Comparison of ENCODE assay signal across 8 cellular contexts in genomic region chr1:40979241-40980067, GRCh38. TPM values are rescaled to one million over a fixed set of nuclear protein-coding genes. Genes with fewer than 3 reads are reported as not detected.
A peak's percentile ranks its signal among the peaks of the same experiment; 100 is the strongest.
DNase-seq lines count a peak whose midpoint lies in the region; ATAC-seq and TF ChIP-seq lines count a peak whose summit lies in the region.

Gene CTPS1 (plus strand): TSS chr1:40979696. CDS start chr1:40983291, 3,595 bp downstream.

- TF ChIP-seq CTCF in DND-41 (IDR thresholded peaks at IDR 0.05; ENCODE audit: borderline replicate concordance, extremely low read depth, low read length, poor library complexity, severe bottlenecking), result no peak

- peak within 1 kb of the TSS; percentile 87 for H3K27ac ChIP-seq in DND-41 (ENCODE audit: low read length)
- H3K27ac ChIP-seq in esophagus (ENCODE audit: low read depth in 2 of 2, low read length in 1 of 2), result peak within 1 kb of the TSS; percentile 94 to 98

- H3K4me3 ChIP-seq in DND-41 (ENCODE audit: low read depth in 1 of 2, low read length in 2 of 2) (peak within 1 kb of the TSS; percentile 80 to 88), esophagus (ENCODE audit: low read depth in 1 of 2, low read length in 2 of 2) (peak within 1 kb of the TSS; percentile 81 to 82), mucosa of stomach (ENCODE audit: low read length) (peak within 1 kb of the TSS; percentile 77)

- H3K4me2 ChIP-seq in DND-41 (ENCODE audit: insufficient read depth, low read length), result peak within 1 kb of the TSS; percentile 96

- H3K9me3 ChIP-seq in DND-41 (ENCODE audit: insufficient read depth, low read length, severe bottlenecking), result no peaks in the 10 kb centered on the region
- no peaks in the 10 kb centered on the region for H3K9me3 ChIP-seq in esophagus (ENCODE audit: control insufficient read depth in 2 of 2, insufficient read depth in 1 of 2, low read depth in 1 of 2, low read length in 1 of 2)
- H3K9me3 ChIP-seq in mucosa of stomach (ENCODE audit: control insufficient read depth, low read length), result no peaks in the 10 kb centered on the region

- H4K20me1 ChIP-seq in DND-41 (ENCODE audit: insufficient read depth, low read length), result peaks cover 39% of the 10 kb centered on the region; the same call in 1 of the 2 replicates

- no peaks in the 10 kb centered on the region for H3K27me3 ChIP-seq in DND-41 (ENCODE audit: insufficient read depth, low read length, poor library complexity)
- no peaks in the 10 kb centered on the region for H3K27me3 ChIP-seq in esophagus (ENCODE audit: control insufficient read depth in 1 of 2, insufficient read depth in 2 of 2, low read length in 2 of 2)
- H3K27me3 ChIP-seq in mucosa of stomach (ENCODE audit: control insufficient read depth, insufficient read depth, low read length), result no peaks in the 10 kb centered on the region

- H3K79me2 ChIP-seq in DND-41 (ENCODE audit: insufficient read depth, low read length), result peaks cover 49% of the 10 kb centered on the region

- H2AFZ ChIP-seq in DND-41 (ENCODE audit: low read depth, low read length), result peak within 1 kb of the TSS; percentile 98

- H3K4me1 ChIP-seq in DND-41 (ENCODE audit: insufficient read depth, low read length), result peaks cover 31% of the 10 kb centered on the region
- H3K4me1 ChIP-seq in esophagus (ENCODE audit: control insufficient read depth in 2 of 2, insufficient read depth in 2 of 2, low read length in 1 of 2), result peaks cover 2 to 8% of the 10 kb centered on the region in 2 donors
- H3K4me1 ChIP-seq in mucosa of stomach (ENCODE audit: control insufficient read depth, insufficient read depth, low read length), result peaks cover 15% of the 10 kb centered on the region

- ATAC-seq in DND-41 (ENCODE audit: insufficient read depth, low read depth) (peak; percentile 91), GM21737 (IDR thresholded peaks at IDR 0.05; ENCODE audit: unreplicated experiment) (peak; percentile 84)

- H3K4me3 Mint-ChIP-seq in activated T-cell treated with anti-CD3 and anti-CD28 coated beads, Interleukin-2, amount 50 U/mL, for 24 hours, result peak within 1 kb of the TSS; percentile 92

- H3K27ac Mint-ChIP-seq in activated T-cell treated with anti-CD3 and anti-CD28 coated beads, Interleukin-2, amount 50 U/mL, for 24 hours, result peak within 1 kb of the TSS; percentile 97

- peaks cover 33% of the 10 kb centered on the region for H3K36me3 ChIP-seq in DND-41 (ENCODE audit: insufficient read depth, low read length)
- H3K36me3 ChIP-seq in esophagus (ENCODE audit: control insufficient read depth in 2 of 2, insufficient read depth in 2 of 2, low read length in 1 of 2), result no peaks in the 10 kb centered on the region
- no peaks in the 10 kb centered on the region for H3K36me3 ChIP-seq in mucosa of stomach (ENCODE audit: control insufficient read depth, insufficient read depth, low read length)

- 0 to 1% methylated on average over 88 to 96 of the region's 96 CpGs for WGBS in esophagus, 2 donors

- H3K9ac ChIP-seq in DND-41 (ENCODE audit: low read depth, low read length) (peak within 1 kb of the TSS; percentile 95), mucosa of stomach (ENCODE audit: low read length) (peak within 1 kb of the TSS; percentile 78)

- no peaks in the 10 kb centered on the region for H3K9me3 Mint-ChIP-seq in activated T-cell treated with anti-CD3 and anti-CD28 coated beads, Interleukin-2, amount 50 U/mL, for 24 hours

- H3K27me3 Mint-ChIP-seq in activated T-cell treated with anti-CD3 and anti-CD28 coated beads, Interleukin-2, amount 50 U/mL, for 24 hours, result no peaks in the 10 kb centered on the region

- DNase-seq in DND-41, result peak; percentile 95
- DNase-seq in KG1 (lab: John Stamatoyannopoulos, UW), result peak; percentile 86
- DNase-seq in activated T-cell treated with anti-CD3 and anti-CD28 coated beads, Interleukin-2, amount 50 U/mL, for 24 hours, result peak; percentile 99
- DNase-seq in stimulated activated CD8-positive, alpha-beta memory T cell treated with anti-CD3 and anti-CD28 coated beads, Interleukin-7, amount 100 ng/mL, for 1 hour (ENCODE audit: low read depth in 2 of 2), result peak; percentile 92

- H3K4me1 Mint-ChIP-seq in activated T-cell treated with anti-CD3 and anti-CD28 coated beads, Interleukin-2, amount 50 U/mL, for 24 hours (ENCODE audit: low read depth), result peaks cover 48% of the 10 kb centered on the region

- H3K36me3 Mint-ChIP-seq in activated T-cell treated with anti-CD3 and anti-CD28 coated beads, Interleukin-2, amount 50 U/mL, for 24 hours (ENCODE audit: low read depth), result peaks cover 42% of the 10 kb centered on the region

TF ChIP-seq in PFSK-1, 5 proteins besides CTCF, POLR2A, EP300 and RAD21:
- TF ChIP-seq REST (IDR thresholded peaks at IDR 0.05; ENCODE audit: insufficient read depth in 1 of 2, low read depth in 2 of 2, low read length in 2 of 2) (0 out of 4 replicates have a peak, but pooled peaks have one; percentile 10 to 19), POLR2AphosphoS5 (IDR thresholded peaks at IDR 0.05; ENCODE audit: low read depth, low read length) (peak; percentile 94), SIN3A (IDR thresholded peaks at IDR 0.05; ENCODE audit: borderline replicate concordance, insufficient read depth, low read length) (no peak; the same call in 1 of the 2 replicates), FOXP2 (optimal IDR thresholded peaks at IDR 0.05; ENCODE audit: borderline replicate concordance, extremely low read depth, extremely low read length, insufficient read depth) (peak; percentile 15), TAF1 (IDR thresholded peaks at IDR 0.05; ENCODE audit: borderline replicate concordance, insufficient read depth, low read length) (peak; percentile 93; the same call in 1 of the 2 replicates)

RNA-seq across cellular contexts. Expression of gene CTPS1, which starts in this region (rescaled TPM):
- polyA plus RNA-seq in PFSK-1 (2012; ENCODE audit: insufficient read length, low read depth), result 58.7 TPM
- polyA plus RNA-seq in esophagus, result 10 to 100 TPM; 10.8 to 17.7 TPM

Comparison
In these comparisons a context has a peak if more than half of its experiments do, and no peak if none do; other contexts are left out.
1. Peak in every context shown above with its lines: DNase-seq, ATAC-seq, H3K4me3 ChIP-seq and H3K27ac ChIP-seq.